Comparison of ENCODE assay signal across 8 cellular contexts in the genomic region with DNA sequence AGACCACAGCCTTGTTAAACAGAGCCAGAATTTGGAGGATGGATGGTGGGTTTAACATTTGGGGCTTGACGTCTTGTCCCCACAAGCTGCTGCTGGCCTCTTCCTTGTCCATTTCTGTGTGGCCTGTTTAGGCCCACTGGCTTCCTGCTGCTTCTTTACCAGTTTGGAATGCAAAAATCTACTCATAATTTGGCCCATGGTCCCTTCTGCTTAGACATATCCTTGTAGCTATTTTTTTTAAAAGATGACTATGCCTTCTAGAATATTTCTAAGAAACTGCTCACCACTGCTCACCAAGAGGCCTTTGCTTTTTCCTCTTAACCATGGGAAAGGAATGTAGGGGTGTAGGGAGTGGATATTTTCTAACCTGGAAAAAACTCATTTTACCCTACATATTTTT. TPM values are rescaled to one million over a fixed set of nuclear protein-coding genes. Genes with fewer than 3 reads are reported as not detected.
DNase-seq lines count a peak whose midpoint lies in the region; ATAC-seq, FAIRE-seq and TF ChIP-seq lines count a peak whose summit lies in the region.
"Not testable (repeated sequence)": the region's sequence is repeated elsewhere in the genome, so short reads cannot be mapped to it uniquely, and the experiment has no call there.

No MANE protein-coding gene starts in this region.

- H4K8ac ChIP-seq in H1 (ENCODE audit: extremely low read depth, insufficient read depth, low read length) = not testable (repeated sequence)

- not testable (repeated sequence) for H3K4ac ChIP-seq in H1 (replicated peaks; ENCODE audit: insufficient read length, low read depth, low read length)

- TF ChIP-seq EP300 in H1 (IDR thresholded peaks at IDR 0.05; ENCODE audit: borderline replicate concordance in 1 of 2, low read depth in 2 of 2, low read length in 2 of 2) = not testable (repeated sequence)

- not testable (repeated sequence) for TF ChIP-seq POLR2A in H1 (IDR thresholded peaks at IDR 0.05; ENCODE audit: control extremely low read depth in 1 of 2, low read depth in 2 of 2, low read length in 2 of 2)

- H3K79me2 ChIP-seq in GM23338 (replicated peaks; ENCODE audit: insufficient read depth); H1 (ENCODE audit: control insufficient read depth in 1 of 2, insufficient read depth in 2 of 2, low read length in 2 of 2): not testable (repeated sequence)

- H3K27ac Mint-ChIP-seq in GM23338 = not testable (repeated sequence)

- FAIRE-seq in H1 (lab: Jason Lieb, UNC) = not testable (repeated sequence)

- not testable (repeated sequence) for H3K27me3 Mint-ChIP-seq in GM23338 (ENCODE audit: insufficient read depth, low read depth, poor library complexity)

- peak overlapping the region; percentile 3 for H3K4me2 ChIP-seq in GM23338
- not testable (repeated sequence) for H3K4me2 ChIP-seq in H1 (ENCODE audit: insufficient read depth in 1 of 2, low read depth in 2 of 2, low read length in 2 of 2)

- H2BK15ac ChIP-seq in H1 (ENCODE audit: low read length) = not testable (repeated sequence)

- not testable (repeated sequence) for H3K36me3 Mint-ChIP-seq in GM23338 (ENCODE audit: low read depth)

- not testable (repeated sequence) for H3K56ac ChIP-seq in H1 (replicated peaks; ENCODE audit: insufficient read length, low read depth, low read length)

- not testable (repeated sequence) for H3K23ac ChIP-seq in H1 (ENCODE audit: insufficient read length)

- peaks cover 58% of the 10 kb centered on the region for H3K4me1 Mint-ChIP-seq in GM23338

- H3K9ac ChIP-seq in H1 (replicated peaks in 1 of 4; ENCODE audit: extremely low read depth in 1 of 4, low read depth in 3 of 4, low read length in 3 of 4) = not testable (repeated sequence)

- not testable (repeated sequence) for H3K14ac ChIP-seq in H1 (ENCODE audit: insufficient read length)

- POLR2A ChIA-PET in AG04450 (lab: Yijun Ruan, JAX) = not testable (repeated sequence)
- POLR2A ChIA-PET in H1 (lab: Charles Lee; ENCODE audit: partially characterized antibody) = interaction anchor here (1.3 kb wide), 1 partner anchor 8 kb away, joined by 3 read pairs; no protein-coding TSS in a partner anchor

- not testable (repeated sequence) for H3K9me2 ChIP-seq in GM23338 (ENCODE audit: insufficient read depth)

- not testable (repeated sequence) for H4K91ac ChIP-seq in H1 (replicated peaks; ENCODE audit: insufficient read length, low read length)

- H3K18ac ChIP-seq in H1 (ENCODE audit: extremely low read depth, low read length) = 0 out of 2 replicates have a peak overlapping the region, but pooled peaks have one; percentile 13

- H3F3A ChIP-seq in GM23338 (replicated peaks; ENCODE audit: low read depth) = not testable (repeated sequence)

- not testable (repeated sequence) for H3K9me3 Mint-ChIP-seq in GM23338

- WGBS in H1 (ENCODE audit: extremely low coverage in 1 of 2, insufficient coverage in 1 of 2, insufficient read length in 1 of 2, insufficient replicate concordance in 2 of 2, low coverage in 1 of 2, low lambda C conversion rate in 2 of 2, missing lambda C conversion rate in 1 of 2), 2 experiments = 81% methylated on average over 1 of the region's 1 CpG; no CpG with 5 or more reads in 1 of the 2 experiments

- H4K5ac ChIP-seq in H1 (ENCODE audit: insufficient read length, low read depth, low read length) = not testable (repeated sequence)

- not testable (repeated sequence) for H3K79me1 ChIP-seq in H1 (ENCODE audit: low read depth, low read length)

- not testable (repeated sequence) for H2AK5ac ChIP-seq in H1 (ENCODE audit: low read depth, low read length)

- not testable (repeated sequence) for H2BK5ac ChIP-seq in H1 (ENCODE audit: low read depth, low read length)

- H3K9me3 ChIP-seq in AG04450 (ENCODE audit: control insufficient read depth, insufficient read depth, low read length); H1 (ENCODE audit: insufficient read depth in 2 of 2, low read depth in 1 of 2, low read length in 1 of 2): not testable (repeated sequence)

- not testable (repeated sequence) for H3K4me3 ChIP-seq in AG04450 (ENCODE audit: low read depth, low read length); astrocyte of the cerebellum (ENCODE audit: low read depth, low read length); H1 (ENCODE audit: extremely low read depth in 1 of 4, insufficient read depth in 2 of 4, low read depth in 3 of 4, low read length in 4 of 4); skeletal muscle cell (ENCODE audit: low read depth, low read length)
- H3K4me3 ChIP-seq in GM23338 = peak overlapping the region; percentile 31; the same call in 1 of the 2 replicates

- DNase-seq in AG04450 (ENCODE audit: low read depth, low spot score) (peak; percentile 21), EH (ENCODE audit: low read depth) (peak; percentile 71), HT1080 (ENCODE audit: low read depth) (peak; percentile 30), astrocyte of the cerebellum (ENCODE audit: low read depth) (peak; percentile 89), iris pigment epithelial cell (ENCODE audit: low read depth) (peak; percentile 36), skeletal muscle cell (ENCODE audit: low read depth) (peak; percentile 18)
- DNase-seq in GM23338 (ENCODE audit: low spot score); H1 (ENCODE audit: low read depth in 1 of 2, low spot score in 2 of 2): not testable (repeated sequence)

- in situ Hi-C loops in astrocyte of the cerebellum (cut with HindIII; ENCODE audit: low sequenced_read_pairs) = not testable (repeated sequence)

- H2AFZ ChIP-seq in GM23338; H1 (ENCODE audit: low read length): not testable (repeated sequence)

- H2BK20ac ChIP-seq in H1 (ENCODE audit: low read length) = not testable (repeated sequence)

- 0 out of 2 replicates have a peak overlapping the region, but pooled peaks have one; percentile 31 for H2BK12ac ChIP-seq in H1 (ENCODE audit: low read depth, low read length)

- CTCF ChIA-PET in AG04450 (lab: Charles Lee) = interaction anchor here (1.5 to 3.2 kb wide), 5 partner anchors 229 to 753 kb away, joined by 4 to 28 read pairs (median 5); no protein-coding TSS in a partner anchor
- CTCF ChIA-PET in H1 (lab: Charles Lee; ENCODE audit: partially characterized antibody) = interaction anchor here (0.6 to 4.2 kb wide), 18 partner anchors 9 to 770 kb away, joined by 3 to 22 read pairs (median 4); no protein-coding TSS in a partner anchor

- H3K27ac ChIP-seq in AG04450 (ENCODE audit: low read depth, low read length) = peak overlapping the region; percentile 57
- H3K27ac ChIP-seq in GM23338 (ENCODE audit: low read depth); H1 (ENCODE audit: low read depth, low read length): not testable (repeated sequence)

- H3K27me3 ChIP-seq in AG04450 (ENCODE audit: control insufficient read depth, insufficient read depth, low read length); GM23338 (ENCODE audit: insufficient read depth); H1 (replicated peaks in 1 of 4; ENCODE audit: control insufficient read depth in 3 of 4, extremely low read depth in 1 of 4, insufficient read depth in 3 of 4, low read length in 3 of 4): not testable (repeated sequence)

- not testable (repeated sequence) for ATAC-seq in GM23338

- H3K4me3 Mint-ChIP-seq in GM23338 = peak overlapping the region; percentile 44; the same call in 1 of the 3 replicates

- not testable (repeated sequence) for H3K23me2 ChIP-seq in H1 (ENCODE audit: low read depth, low read length)

- H2BK120ac ChIP-seq in H1 (replicated peaks; ENCODE audit: low read depth, low read length) = not testable (repeated sequence)

- TF ChIP-seq CTCF in AG04450 (IDR thresholded peaks at IDR 0.05; ENCODE audit: low read depth, low read length); GM23338 (conservative IDR thresholded peaks at IDR 0.05; ENCODE audit: low read depth in 2 of 2); astrocyte of the cerebellum (IDR thresholded peaks at IDR 0.05; ENCODE audit: low read depth, low read length, missing control alignments); H1 (IDR thresholded peaks at IDR 0.05; ENCODE audit: control extremely low read depth in 1 of 3, insufficient read depth in 1 of 3, low read depth in 1 of 3, low read length in 3 of 3): not testable (repeated sequence)

- not testable (repeated sequence) for H3K36me3 ChIP-seq in GM23338 (ENCODE audit: insufficient read depth); H1 (ENCODE audit: control insufficient read depth in 2 of 4, insufficient read depth in 4 of 4, low read length in 3 of 4)

- TF ChIP-seq RAD21 in H1 (IDR thresholded peaks at IDR 0.05 in 1 of 2, conservative IDR thresholded peaks at IDR 0.05 in 1 of 2; ENCODE audit: low read depth in 2 of 2, low read length in 2 of 2) = not testable (repeated sequence)

- peaks cover 49% of the 10 kb centered on the region for H3K4me1 ChIP-seq in GM23338 (ENCODE audit: insufficient read depth)
- H3K4me1 ChIP-seq in H1 (replicated peaks in 1 of 4; ENCODE audit: control insufficient read depth in 3 of 4, insufficient read depth in 4 of 4, low read length in 3 of 4) = not testable (repeated sequence)

- H4K20me1 ChIP-seq in GM23338 (replicated peaks; ENCODE audit: insufficient read depth); H1 (replicated peaks in 1 of 2; ENCODE audit: control insufficient read depth in 1 of 2, insufficient read depth in 2 of 2, low read length in 2 of 2): not testable (repeated sequence)

RNA-seq across cellular contexts. Expression of a gene that starts 31.4 kb away (rescaled TPM):
- polyA plus RNA-seq in AG04450 (2011; rRNA removed) = 11.5 and 13.5 TPM in 2 replicates
- polyA minus RNA-seq in AG04450 (2011; rRNA and poly(A)+ RNA removed) = 17.0 and 28.0 TPM in 2 replicates
- total RNA-seq in GM23338 (2014; rRNA removed; shearing (Covaris generic)) = 15.3 and 15.7 TPM in 2 replicates
- 7.5 and 7.7 TPM in 2 replicates for polyA plus RNA-seq in GM23338 (2016; fragmentation: Nextera tagmentation; extraction: Ambion mirVana)
- 10.8 and 12.1 TPM in 2 replicates for total RNA-seq in HT1080 (2014; rRNA removed; shearing (Covaris generic))
- polyA plus RNA-seq in HT1080 (2015; cell fraction: cytosol; rRNA removed) = 12.5 and 16.7 TPM in 2 replicates
- polyA plus RNA-seq in HT1080 (2015; cell fraction: nucleus; rRNA removed) = 19.9 and 25.9 TPM in 2 replicates
- total RNA-seq in H1 (2021; fragmentation: NEBNext Ultra II Directional; extraction: Animal tissue kit (Norgen Biotek cat#: 25700)) = not detected in 2 replicates
- 8.6 and 14.2 TPM in 2 replicates for polyA plus RNA-seq in H1 (2011; rRNA removed)
- polyA plus RNA-seq in H1 (2011; cell fraction: cytosol; rRNA removed) = 15.9 TPM
- 10.9 TPM for polyA plus RNA-seq in H1 (2011; cell fraction: nucleus; rRNA removed)
- 9.2 to 12.3 TPM (median 10.2 TPM) in 4 replicates for polyA plus RNA-seq in H1 (2012, experiment 1 of 2)
- polyA plus RNA-seq in H1 (2012, experiment 2 of 2) = 2.9 TPM
- polyA plus RNA-seq in H1 (2013, experiment 1 of 2) = 11.4 TPM
- polyA plus RNA-seq in H1 (2013, experiment 2 of 2) = 10.5 TPM
- polyA minus RNA-seq in H1 (2011; rRNA and poly(A)+ RNA removed) = 47.6 and 62.7 TPM in 2 replicates
- polyA minus RNA-seq in H1 (2011; cell fraction: cytosol; rRNA and poly(A)+ RNA removed) = 18.2 TPM
- 72.8 TPM for polyA minus RNA-seq in H1 (2011; cell fraction: nucleus; rRNA and poly(A)+ RNA removed)

Comparison
In these comparisons a context has a peak if more than half of its experiments do, and no peak if none do; other contexts are left out.
1. RNA of a gene that starts 31.4 kb away (total RNA-seq): 15.3 to 15.7 TPM in GM23338 and 10.8 to 12.1 TPM in HT1080; not detected in H1; every median in the first group is over 10 times any median in the second.